In the genomic region with DNA sequence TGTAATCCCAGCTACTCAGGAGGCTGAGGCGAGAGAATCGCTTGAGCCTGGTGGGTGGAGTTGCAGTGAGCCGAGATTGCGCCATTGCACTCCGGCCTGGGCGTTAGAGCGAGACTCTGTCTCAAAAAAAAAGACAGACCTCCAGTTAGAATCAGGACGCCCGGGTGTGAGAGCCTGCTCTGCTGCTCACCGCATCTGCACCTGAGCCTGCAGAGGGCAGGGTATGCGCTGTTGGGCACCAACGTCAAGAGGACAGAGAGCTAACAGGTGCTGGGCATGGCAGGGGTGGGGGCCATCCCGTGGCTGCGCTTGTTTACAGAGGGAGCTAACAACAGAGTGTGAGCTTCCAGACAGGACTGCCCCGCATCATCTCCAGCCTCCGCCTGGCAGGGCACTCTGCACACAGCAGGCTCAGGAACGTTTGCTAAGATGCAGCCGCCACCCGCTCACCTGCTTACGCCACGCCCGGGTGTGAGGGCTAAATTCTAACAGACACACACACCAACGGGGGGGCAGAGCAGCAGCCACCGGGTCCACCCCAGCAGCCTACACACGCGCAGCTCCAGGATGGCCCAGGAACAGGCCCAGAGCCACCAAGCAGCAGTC, we compare ENCODE assay signal across 22 cellular contexts. TPM values are rescaled to one million over a fixed set of nuclear protein-coding genes. Genes with fewer than 3 reads are reported as not detected.
DNase-seq lines count a peak whose midpoint lies in the region; ATAC-seq, FAIRE-seq and TF ChIP-seq lines count a peak whose summit lies in the region.
"Had no signal": no experiment of that assay in that cellular context is flagged by ENCODE, and none has a peak within 500 bp of the region (broad histone marks: within the 10 kb centered on the region; RNA-seq: fewer than 3 reads in every experiment).

No MANE protein-coding gene starts in this region.

- H4K12ac ChIP-seq in trophoblast cell (ENCODE audit: low read depth, low read length), result no peak overlapping the region

- peak overlapping the region; percentile 44 for H3K4me2 ChIP-seq in HepG2 (ENCODE audit: low read depth, low read length)
- no peak overlapping the region for H3K4me2 ChIP-seq in trophoblast cell (ENCODE audit: low read length)
- H3K4me2 ChIP-seq: KMS-11 had no signal

- ATAC-seq in HepG2 (peak; percentile 55), right lobe of liver (no peak), GM21619 (IDR thresholded peaks at IDR 0.05; ENCODE audit: unreplicated experiment) (no peak)
- ATAC-seq: GM12878, Right ventricle myocardium inferior had no signal

- H2AK5ac ChIP-seq in trophoblast cell (ENCODE audit: low read length), result no peak overlapping the region

- no peak overlapping the region; the same call in 1 of the 2 replicates for H3K9ac ChIP-seq in HepG2 (ENCODE audit: insufficient read depth, low read depth, low read length)
- H3K9ac ChIP-seq in trophoblast cell (ENCODE audit: low read length), result no peak overlapping the region
- H3K9ac ChIP-seq: KMS-11 had no signal

- H3K4me3 ChIP-seq in HepG2 (replicated peaks in 1 of 3; ENCODE audit: insufficient read depth in 1 of 3, low read depth in 2 of 3, low read length in 3 of 3), result no peak overlapping the region
- no peak overlapping the region for H3K4me3 ChIP-seq in right lobe of liver
- H3K4me3 ChIP-seq in dorsolateral prefrontal cortex, result no peak overlapping the region
- H3K4me3 ChIP-seq in trophoblast cell (ENCODE audit: low read depth, low read length), result peak overlapping the region; percentile 8
- H3K4me3 ChIP-seq: GM12878 had no signal

- WGBS in HepG2 (ENCODE audit: low lambda C conversion rate), result 34% methylated on average over 12 of the region's 26 CpGs
- WGBS in right lobe of liver (ENCODE audit: insufficient coverage, low coverage, low lambda C conversion rate, missing lambda C conversion rate), result no CpG with 5 or more reads among the region's 26 CpGs
- no CpG with 5 or more reads among the region's 26 CpGs for WGBS in trophoblast cell (ENCODE audit: extremely low coverage, insufficient coverage, insufficient read length)

- H2AFZ ChIP-seq in HepG2 (ENCODE audit: low read length) (no peak overlapping the region), trophoblast cell (ENCODE audit: insufficient read depth, low read length, poor library complexity) (no peak overlapping the region)

- TF ChIP-seq POLR2A in HepG2 (IDR thresholded peaks at IDR 0.05; ENCODE audit: insufficient read depth in 1 of 2, low read depth in 2 of 2, low read length in 2 of 2), result no peak
- no peak for TF ChIP-seq POLR2A in right lobe of liver (IDR thresholded peaks at IDR 0.05)

- no peaks in the 10 kb centered on the region for H3K79me1 ChIP-seq in trophoblast cell (ENCODE audit: low read length)

- H3K27ac ChIP-seq in HepG2 (ENCODE audit: extremely low read length, insufficient read depth, low read length) (peak overlapping the region; percentile 56), right lobe of liver (no peak overlapping the region), dorsolateral prefrontal cortex (peak overlapping the region in 49 of 59 donors; percentile 3 to 83 (median 60)), trophoblast cell (ENCODE audit: low read depth, low read length) (no peak overlapping the region)
- H3K27ac ChIP-seq: HL-60, KMS-11 had no signal

- H3K14ac ChIP-seq in trophoblast cell (ENCODE audit: low read length), result no peak overlapping the region

- no peak for FAIRE-seq in HepG2 (lab: Jason Lieb, UNC)
- FAIRE-seq: A204.1, GM12878 had no signal

- H3K27me3 ChIP-seq in HepG2 (ENCODE audit: control insufficient read depth in 1 of 2, insufficient read depth in 2 of 2, low read length in 2 of 2), result no peaks in the 10 kb centered on the region
- H3K27me3 ChIP-seq in right lobe of liver, result no peaks in the 10 kb centered on the region
- H3K27me3 ChIP-seq in dorsolateral prefrontal cortex, result no peaks in the 10 kb centered on the region
- no peaks in the 10 kb centered on the region for H3K27me3 ChIP-seq in trophoblast cell (ENCODE audit: insufficient read depth, low read length)

- H3K79me2 ChIP-seq in HepG2 (ENCODE audit: insufficient read depth, low read length) (no peaks in the 10 kb centered on the region), trophoblast cell (ENCODE audit: control insufficient read depth, insufficient read depth, low read length, poor library complexity) (no peaks in the 10 kb centered on the region)

- H3K18ac ChIP-seq in trophoblast cell (ENCODE audit: low read length), result no peak overlapping the region

- no peak overlapping the region for H3K23ac ChIP-seq in trophoblast cell (ENCODE audit: low read length)

- POLR2A ChIA-PET in HepG2 (lab: Yijun Ruan, JAX), result no interaction called here

- H3K4ac ChIP-seq in trophoblast cell (ENCODE audit: low read depth, low read length), result no peak overlapping the region

- intact Hi-C loops in HepG2 (cut with micrococcal nuclease; ENCODE audit: unreplicated experiment), result loop anchor here (1.0 kb wide), 1 partner anchor 62 kb away; no protein-coding TSS in a partner anchor
- intact Hi-C loops in right lobe of liver (cut with DNase I), result no loop called here
- intact Hi-C loops in dorsolateral prefrontal cortex (cut with DNase I), result no loop called here

- H3K36me3 ChIP-seq in HepG2 (replicated peaks in 1 of 2; ENCODE audit: control insufficient read depth in 1 of 2, insufficient read depth in 2 of 2, low read length in 2 of 2) (peaks cover 5 to 22% of the 10 kb centered on the region in 2 experiments), right lobe of liver (peaks cover 0 to 61% (median 7%) of the 10 kb centered on the region in 4 donors), trophoblast cell (ENCODE audit: control insufficient read depth in 1 of 2, insufficient read depth in 2 of 2, low read length in 2 of 2) (peaks cover 67 to 76% of the 10 kb centered on the region in 2 experiments)

- BruUV-seq in HepG2 (replicated peaks; lab: Mats Ljungman, UMichigan), result no TSS peak

- H3K4me1 ChIP-seq in HepG2 (ENCODE audit: insufficient read depth, low read length) (peaks cover 22% of the 10 kb centered on the region), right lobe of liver (no peaks in the 10 kb centered on the region), trophoblast cell (ENCODE audit: control insufficient read depth in 1 of 2, insufficient read depth in 2 of 2, low read length in 2 of 2) (no peaks in the 10 kb centered on the region)

- TF ChIP-seq CTCF in HepG2 (CRISPR knock-in tag; IDR thresholded peaks at IDR 0.05) (0 out of 2 replicates have a peak, but pooled peaks have one; percentile 16), right lobe of liver (IDR thresholded peaks at IDR 0.05) (no peak), dorsolateral prefrontal cortex (IDR thresholded peaks at IDR 0.05 in 54 of 56, conservative IDR thresholded peaks at IDR 0.05 in 2 of 56; ENCODE audit: low read depth in 1 of 56, partially characterized antibody in 56 of 56) (no peak)

- no peaks in the 10 kb centered on the region for H4K20me1 ChIP-seq in HepG2 (ENCODE audit: insufficient read depth, low read length)

- H3K9me3 ChIP-seq in HepG2 (ENCODE audit: low read length), result no peaks in the 10 kb centered on the region
- no peaks in the 10 kb centered on the region for H3K9me3 ChIP-seq in right lobe of liver
- peaks cover 2% of the 10 kb centered on the region for H3K9me3 ChIP-seq in trophoblast cell (ENCODE audit: insufficient read depth, low read depth, low read length)

- in situ Hi-C loops in HepG2 (cut with HindIII; ENCODE audit: extremely low pct_ligation_motif_present, low pct_unique_long_range_greater_than_20kb), result no loop called here

- H2BK5ac ChIP-seq in trophoblast cell (ENCODE audit: low read depth, low read length, poor library complexity), result no peak overlapping the region

- peak; percentile 29 for DNase-seq in HepG2 (ENCODE audit: low spot score)
- no peak for DNase-seq in right lobe of liver
- DNase-seq in dorsolateral prefrontal cortex, result no peak
- DNase-seq in trophoblast cell, result no peak
- DNase-seq in foreskin melanocyte, result no peak
- DNase-seq in SKM-1 (lab: John Stamatoyannopoulos, UW; ENCODE audit: unreplicated experiment), result no peak
- no peak for DNase-seq in GM19238 (ENCODE audit: insufficient read length, low spot score)
- DNase-seq: DMS79, GOT3, HCEC 1CT, NCI-H1694, NCI-H2081, NCI-H446, NCI-H526 treated with DMSO at 0.1 percent for 48 hours had no signal

- no peak overlapping the region for H2BK12ac ChIP-seq in trophoblast cell (ENCODE audit: low read length)

- H4K91ac ChIP-seq in trophoblast cell (ENCODE audit: low read depth, low read length), result no peak overlapping the region

- H2BK120ac ChIP-seq in trophoblast cell (ENCODE audit: insufficient read depth, low read length, poor library complexity), result no peak overlapping the region

- TF ChIP-seq EP300 in HepG2 (IDR thresholded peaks at IDR 0.05; ENCODE audit: low read depth in 2 of 2, low read length in 2 of 2), result no peak
- no peak for TF ChIP-seq EP300 in HepG2 (CRISPR knock-in tag; IDR thresholded peaks at IDR 0.05; ENCODE audit: borderline replicate concordance)

- no peak overlapping the region for H4K8ac ChIP-seq in trophoblast cell (ENCODE audit: low read depth, low read length)

- CTCF ChIA-PET in HepG2 (lab: Yijun Ruan, JAX; ENCODE audit: low intra/inter-chr PET ratio, low total read pairs), result no interaction called here

- no peak for TF ChIP-seq RAD21 in HepG2 (CRISPR knock-in tag; IDR thresholded peaks at IDR 0.05)

RNA-seq across cellular contexts. Expression of gene CPLX1, which starts 50.0 kb away (rescaled TPM):
- total RNA-seq in HepG2 (2016; rRNA removed; fragmentation: Illumina TruSeq; extraction: Trizol) (0.18 and 0.36 TPM in 2 replicates), right lobe of liver (1 to 10 TPM in 5 of 6 experiments, under 1 TPM in 1; 0.86 to 3.7 (median 2.4) TPM), dorsolateral prefrontal cortex (100 to 1,000 TPM in 117 of 120 experiments, 10 to 100 TPM in 3; 50.4 to 376 (median 222) TPM)
- 0.30 TPM in 1 of 2 replicates, not detected in the other for total RNA-seq in HepG2 (2016; cell fraction: cytosol; rRNA removed; fragmentation: Illumina TruSeq; extraction: Trizol; ENCODE audit: low read depth)
- 0.16 and 0.24 TPM in 2 replicates for total RNA-seq in HepG2 (2016; cell fraction: insoluble cytoplasmic fraction; rRNA removed; fragmentation: Illumina TruSeq; extraction: Trizol)
- 0.37 and 0.48 TPM in 2 replicates for total RNA-seq in HepG2 (2016; cell fraction: membrane; rRNA removed; fragmentation: Illumina TruSeq; extraction: Trizol)
- not detected in 2 replicates for total RNA-seq in HepG2 (2016; cell fraction: nucleus; rRNA removed; fragmentation: Illumina TruSeq; extraction: Trizol)
- 0.18 and 0.57 TPM in 2 replicates for polyA plus RNA-seq in HepG2 (2011; rRNA removed)
- polyA plus RNA-seq in HepG2 (2011; cell fraction: cytosol; rRNA removed), result 0.08 and 0.18 TPM in 2 replicates
- 0.58 and 0.95 TPM in 2 replicates for polyA plus RNA-seq in HepG2 (2011; cell fraction: nucleus; rRNA removed)
- 0.87 and 3.8 TPM in 2 replicates for polyA plus RNA-seq in HepG2 (2012)
- 0.68 and 0.69 TPM in 2 replicates for polyA plus RNA-seq in HepG2 (2016; cell fraction: cytosol; fragmentation: Illumina TruSeq; extraction: Trizol; ENCODE audit: low read depth)
- 0.49 and 0.90 TPM in 2 replicates for polyA plus RNA-seq in HepG2 (2016; cell fraction: insoluble cytoplasmic fraction; fragmentation: Illumina TruSeq; extraction: Trizol; ENCODE audit: low read depth)
- polyA plus RNA-seq in HepG2 (2016; cell fraction: membrane; fragmentation: Illumina TruSeq; extraction: Trizol; ENCODE audit: low read depth), result 0.89 and 1.3 TPM in 2 replicates
- 0.38 and 0.60 TPM in 2 replicates for polyA plus RNA-seq in HepG2 (2016; cell fraction: nucleus; fragmentation: Illumina TruSeq; extraction: Trizol; ENCODE audit: insufficient read depth, low read depth)
- polyA minus RNA-seq in HepG2 (2011; rRNA and poly(A)+ RNA removed; ENCODE audit: low replicate concordance), result 0.12 and 0.68 TPM in 2 replicates
- 0.30 TPM in 1 of 2 replicates, not detected in the other for polyA minus RNA-seq in HepG2 (2011; cell fraction: cytosol; rRNA and poly(A)+ RNA removed)
- polyA minus RNA-seq in HepG2 (2011; cell fraction: nucleus; rRNA and poly(A)+ RNA removed), result 0.25 TPM in 1 of 2 replicates, not detected in the other
- polyA plus RNA-seq in trophoblast cell (2013), result 0.67 and 0.78 TPM in 2 replicates
- total RNA-seq: HT1080 had no signal
- polyA plus RNA-seq: CD14-positive monocyte had no signal

RNA-seq across cellular contexts. Expression of gene GAK, which starts 56.2 kb away (rescaled TPM):
- 28.0 and 44.3 TPM in 2 replicates for total RNA-seq in HepG2 (2016; rRNA removed; fragmentation: Illumina TruSeq; extraction: Trizol)
- total RNA-seq in HepG2 (2016; cell fraction: cytosol; rRNA removed; fragmentation: Illumina TruSeq; extraction: Trizol; ENCODE audit: low read depth), result 9.9 and 11.6 TPM in 2 replicates
- total RNA-seq in HepG2 (2016; cell fraction: insoluble cytoplasmic fraction; rRNA removed; fragmentation: Illumina TruSeq; extraction: Trizol), result 24.5 and 43.0 TPM in 2 replicates
- 17.1 and 19.6 TPM in 2 replicates for total RNA-seq in HepG2 (2016; cell fraction: membrane; rRNA removed; fragmentation: Illumina TruSeq; extraction: Trizol)
- total RNA-seq in HepG2 (2016; cell fraction: nucleus; rRNA removed; fragmentation: Illumina TruSeq; extraction: Trizol), result 31.0 and 34.6 TPM in 2 replicates
- 17.5 and 22.2 TPM in 2 replicates for polyA plus RNA-seq in HepG2 (2011; rRNA removed)
- 10.0 and 13.8 TPM in 2 replicates for polyA plus RNA-seq in HepG2 (2011; cell fraction: cytosol; rRNA removed)
- polyA plus RNA-seq in HepG2 (2011; cell fraction: nucleus; rRNA removed), result 116 and 155 TPM in 2 replicates
- polyA plus RNA-seq in HepG2 (2012), result 26.0 and 32.2 TPM in 2 replicates
- 5.1 and 5.7 TPM in 2 replicates for polyA plus RNA-seq in HepG2 (2016; cell fraction: cytosol; fragmentation: Illumina TruSeq; extraction: Trizol; ENCODE audit: low read depth)
- polyA plus RNA-seq in HepG2 (2016; cell fraction: insoluble cytoplasmic fraction; fragmentation: Illumina TruSeq; extraction: Trizol; ENCODE audit: low read depth), result 23.9 and 29.6 TPM in 2 replicates
- 12.2 TPM in 2 replicates for polyA plus RNA-seq in HepG2 (2016; cell fraction: membrane; fragmentation: Illumina TruSeq; extraction: Trizol; ENCODE audit: low read depth)
- polyA plus RNA-seq in HepG2 (2016; cell fraction: nucleus; fragmentation: Illumina TruSeq; extraction: Trizol; ENCODE audit: insufficient read depth, low read depth), result 90.4 and 98.9 TPM in 2 replicates
- 24.0 and 27.1 TPM in 2 replicates for polyA minus RNA-seq in HepG2 (2011; rRNA and poly(A)+ RNA removed; ENCODE audit: low replicate concordance)
- polyA minus RNA-seq in HepG2 (2011; cell fraction: cytosol; rRNA and poly(A)+ RNA removed), result 17.5 and 19.4 TPM in 2 replicates
- polyA minus RNA-seq in HepG2 (2011; cell fraction: nucleus; rRNA and poly(A)+ RNA removed), result 30.3 and 44.2 TPM in 2 replicates
- total RNA-seq in right lobe of liver, result 10 to 100 TPM; 53.2 to 85.0 (median 64.5) TPM
- 100 to 1,000 TPM in 105 of 120 experiments, 10 to 100 TPM in 15; 72.0 to 173 (median 115) TPM for total RNA-seq in dorsolateral prefrontal cortex
- polyA plus RNA-seq in trophoblast cell (2013), result 76.4 and 76.8 TPM in 2 replicates

RNA-seq across cellular contexts. Expression of gene TMEM175, which starts 56.3 kb away (rescaled TPM):
- total RNA-seq in HepG2 (2016; rRNA removed; fragmentation: Illumina TruSeq; extraction: Trizol) (1.6 and 5.1 TPM in 2 replicates), right lobe of liver (10 to 100 TPM; 22.0 to 31.8 (median 23.6) TPM), dorsolateral prefrontal cortex (100 to 1,000 TPM in 3 of 120 experiments, 10 to 100 TPM in 117; 25.9 to 119 (median 61.7) TPM)
- total RNA-seq in HepG2 (2016; cell fraction: cytosol; rRNA removed; fragmentation: Illumina TruSeq; extraction: Trizol; ENCODE audit: low read depth), result 1.9 and 3.4 TPM in 2 replicates
- total RNA-seq in HepG2 (2016; cell fraction: insoluble cytoplasmic fraction; rRNA removed; fragmentation: Illumina TruSeq; extraction: Trizol), result 1.1 and 3.6 TPM in 2 replicates
- total RNA-seq in HepG2 (2016; cell fraction: membrane; rRNA removed; fragmentation: Illumina TruSeq; extraction: Trizol), result 2.0 and 2.5 TPM in 2 replicates
- 5.8 and 6.7 TPM in 2 replicates for total RNA-seq in HepG2 (2016; cell fraction: nucleus; rRNA removed; fragmentation: Illumina TruSeq; extraction: Trizol)
- 9.9 and 20.1 TPM in 2 replicates for polyA plus RNA-seq in HepG2 (2011; rRNA removed)
- polyA plus RNA-seq in HepG2 (2011; cell fraction: cytosol; rRNA removed), result 6.1 TPM in 2 replicates
- polyA plus RNA-seq in HepG2 (2011; cell fraction: nucleus; rRNA removed), result 134 and 138 TPM in 2 replicates
- polyA plus RNA-seq in HepG2 (2012), result 7.2 and 10.7 TPM in 2 replicates
- polyA plus RNA-seq in HepG2 (2016; cell fraction: cytosol; fragmentation: Illumina TruSeq; extraction: Trizol; ENCODE audit: low read depth), result 1.4 and 3.1 TPM in 2 replicates
- 1.9 and 2.6 TPM in 2 replicates for polyA plus RNA-seq in HepG2 (2016; cell fraction: insoluble cytoplasmic fraction; fragmentation: Illumina TruSeq; extraction: Trizol; ENCODE audit: low read depth)
- polyA plus RNA-seq in HepG2 (2016; cell fraction: membrane; fragmentation: Illumina TruSeq; extraction: Trizol; ENCODE audit: low read depth), result 1.9 and 2.2 TPM in 2 replicates
- 19.6 and 19.8 TPM in 2 replicates for polyA plus RNA-seq in HepG2 (2016; cell fraction: nucleus; fragmentation: Illumina TruSeq; extraction: Trizol; ENCODE audit: insufficient read depth, low read depth)
- 15.5 and 17.1 TPM in 2 replicates for polyA minus RNA-seq in HepG2 (2011; rRNA and poly(A)+ RNA removed; ENCODE audit: low replicate concordance)
- polyA minus RNA-seq in HepG2 (2011; cell fraction: cytosol; rRNA and poly(A)+ RNA removed), result 5.5 and 6.9 TPM in 2 replicates
- 8.6 and 9.7 TPM in 2 replicates for polyA minus RNA-seq in HepG2 (2011; cell fraction: nucleus; rRNA and poly(A)+ RNA removed)
- polyA plus RNA-seq in trophoblast cell (2013), result 13.5 and 15.8 TPM in 2 replicates

Comparison
In these comparisons a context has a peak if more than half of its experiments do, and no peak if none do; other contexts are left out.
1. H3K27ac ChIP-seq: peak in HepG2 (single experiment) and dorsolateral prefrontal cortex (49 of 59); none in right lobe of liver (0 of 3) and trophoblast cell (single experiment).
2. RNA of gene CPLX1, which starts 50.0 kb away (total RNA-seq): 50.4 to 376 TPM in dorsolateral prefrontal cortex; 0.86 to 3.7 TPM in right lobe of liver and 0.16 to 0.48 TPM in HepG2; every median in the first group is over 10 times any median in the second.